ENCODE assay signal across 1 cellular context in genomic region chr16:15850555-15850954, GRCh38. TPM values are rescaled to one million over a fixed set of nuclear protein-coding genes. Genes with fewer than 3 reads are reported as not detected.
"Had no signal": no experiment of that assay in that cellular context is flagged by ENCODE, and none has a peak within 500 bp of the region (broad histone marks: within the 10 kb centered on the region; RNA-seq: fewer than 3 reads in every experiment).

No MANE protein-coding gene starts in this region.

RNA-seq across cellular contexts. Expression of gene MYH11, which starts 6.3 kb away (rescaled TPM):
- total RNA-seq: naive thymus-derived CD8-positive, alpha-beta T cell had no signal
